8 cellular contexts compared by ENCODE assay signal in genomic region chr11:118488480-118489109, GRCh38. TPM values are rescaled to one million over a fixed set of nuclear protein-coding genes. Genes with fewer than 3 reads are reported as not detected.
DNase-seq lines count a peak whose midpoint lies in the region; ATAC-seq, FAIRE-seq and TF ChIP-seq lines count a peak whose summit lies in the region.

No MANE protein-coding gene starts in this region.

- CTCF ChIA-PET in A549 (lab: Yijun Ruan, JAX) = interaction anchor here (0.7 to 1.8 kb wide), 25 partner anchors 9 to 290 kb away, joined by 3 to 8 read pairs (median 4); no protein-coding TSS in a partner anchor

- peak; percentile 73 to 76 for TF ChIP-seq RAD21 in A549 (conservative IDR thresholded peaks at IDR 0.05 in 1 of 2, IDR thresholded peaks at IDR 0.05 in 1 of 2)

- intact Hi-C loops in left colon (cut with DNase I, micrococcal nuclease) = loop anchor here (10.0 kb wide), 3 partner anchors 84 to 294 kb away; partner anchors contain the start of gene ATP5MG (in 1 of the 2)

- TF ChIP-seq POLR2A in A549 (IDR thresholded peaks at IDR 0.05; ENCODE audit: low read length) = no peak

- peak; percentile 43 to 67; a peak in 4 of 6 replicates for ATAC-seq in A549
- peak; percentile 74 for ATAC-seq in left colon

- no peak for TF ChIP-seq EP300 in A549 (IDR thresholded peaks at IDR 0.05)

- H3K9me3 ChIP-seq in A549 = no peaks in the 10 kb centered on the region

- H3K4me2 ChIP-seq in A549 = no peak overlapping the region

- DNase-seq in A549 (ENCODE audit: low read depth in 1 of 2, low spot score in 1 of 2) = peak; percentile 41 to 70
- peak; percentile 75 for DNase-seq in GM20000 (ENCODE audit: low spot score)
- peak; percentile 72 for DNase-seq in NCI-H345 treated with DMSO at 0.1 percent for 48 hours (lab: John Stamatoyannopoulos, UW; ENCODE audit: unreplicated experiment)
- DNase-seq in activated CD4-positive, CD25-positive, alpha-beta regulatory T cell treated with anti-CD3 and anti-CD28 coated beads, Interleukin-2, amount 50 U/mL, for 72 hours = peak; percentile 75
- DNase-seq in central memory CD4-positive, alpha-beta T cell = peak; percentile 75
- DNase-seq in left colon = peak; percentile 34 to 48
- DNase-seq in stimulated activated CD4-positive, alpha-beta T cell treated with anti-CD3 and anti-CD28 coated beads, Interleukin-4, amount 100 ng/mL, for 4 hours = peak; percentile 67 to 70
- no peak for DNase-seq in cortex of kidney (lab: John Stamatoyannopoulos, UW)

- H3K27ac ChIP-seq in A549 = no peak overlapping the region

- POLR2A ChIA-PET in A549 (lab: Yijun Ruan, JAX) = interaction anchor here (1.4 kb wide), 1 partner anchor 52 kb away, joined by 3 read pairs; the partner anchor contains the start of gene KMT2A

- TF ChIP-seq CTCF in A549 (IDR thresholded peaks at IDR 0.05) (peak; percentile 80), GM20000 (IDR thresholded peaks at IDR 0.05; ENCODE audit: extremely low read depth, missing control alignments) (peak; percentile 72)

- H3K4me3 ChIP-seq in A549 = no peak overlapping the region

- 12% methylated on average over 7 of the region's 7 CpGs for WGBS in A549 (ENCODE audit: missing lambda C conversion rate)

- FAIRE-seq in A549 (lab: Jason Lieb, UNC) = no peak

- no peaks in the 10 kb centered on the region for H3K4me1 ChIP-seq in A549

TF ChIP-seq in A549, 52 proteins besides CTCF, POLR2A, EP300 and RAD21:
- TF ChIP-seq EHF (CRISPR knock-in tag; IDR thresholded peaks at IDR 0.05) (no peak), SMC3 (IDR thresholded peaks at IDR 0.05) (peak; percentile 55; the same call in 2 of the 3 replicates)

RNA-seq across cellular contexts. Expression of gene TTC36, which starts 38.7 kb away (rescaled TPM):
- polyA plus RNA-seq in A549 (2011; rRNA removed) (not detected in 2 replicates), A549 (2017; fragmentation: RNase III; extraction: RNeasy Plus Mini Kit Qiagen cat#74134 plus additional on column Dnase treatment) (not detected in 3 replicates)
- 0.08 TPM in 1 of 2 replicates, not detected in the other for polyA plus RNA-seq in A549 (2012; cell fraction: cytosol; rRNA removed)
- 0.17 TPM in 1 of 2 replicates, not detected in the other for polyA plus RNA-seq in A549 (2012; cell fraction: nucleus; rRNA removed)
- polyA minus RNA-seq in A549 (2011; rRNA and poly(A)+ RNA removed) = 0.25 TPM in 1 of 2 replicates, not detected in the other
- under 1 TPM; 0.58 to 0.98 TPM for total RNA-seq in left colon

RNA-seq across cellular contexts. Expression of gene TMEM25, which starts 42.4 kb away (rescaled TPM):
- polyA plus RNA-seq in A549 (2011; rRNA removed) (0.56 and 0.57 TPM in 2 replicates), A549 (2017; fragmentation: RNase III; extraction: RNeasy Plus Mini Kit Qiagen cat#74134 plus additional on column Dnase treatment) (0.58 to 0.82 TPM (median 0.75 TPM) in 3 replicates)
- 0.61 and 0.74 TPM in 2 replicates for polyA plus RNA-seq in A549 (2012; cell fraction: cytosol; rRNA removed)
- 1.0 and 1.3 TPM in 2 replicates for polyA plus RNA-seq in A549 (2012; cell fraction: nucleus; rRNA removed)
- 0.83 and 2.1 TPM in 2 replicates for polyA minus RNA-seq in A549 (2011; rRNA and poly(A)+ RNA removed)
- 1 to 10 TPM; 6.2 to 9.3 TPM for total RNA-seq in left colon

RNA-seq across cellular contexts. Expression of gene KMT2A, which starts 52.3 kb away (rescaled TPM):
- polyA plus RNA-seq in A549 (2011; rRNA removed) = 20.3 and 28.4 TPM in 2 replicates
- 8.3 and 9.3 TPM in 2 replicates for polyA plus RNA-seq in A549 (2012; cell fraction: cytosol; rRNA removed)
- 17.6 and 25.6 TPM in 2 replicates for polyA plus RNA-seq in A549 (2012; cell fraction: nucleus; rRNA removed)
- polyA plus RNA-seq in A549 (2017; fragmentation: RNase III; extraction: RNeasy Plus Mini Kit Qiagen cat#74134 plus additional on column Dnase treatment) = 6.8 to 9.7 TPM (median 7.1 TPM) in 3 replicates
- 61.1 and 62.5 TPM in 2 replicates for polyA minus RNA-seq in A549 (2011; rRNA and poly(A)+ RNA removed)
- 10 to 100 TPM; 41.9 to 45.2 TPM for total RNA-seq in left colon
